ENCODE assay signal across 9 cellular contexts in genomic region chrX:131821945-131822622, GRCh38.
DNase-seq lines count a peak whose midpoint lies in the region; ATAC-seq and TF ChIP-seq lines count a peak whose summit lies in the region.
"Had no signal": no experiment of that assay in that cellular context is flagged by ENCODE, and none has a peak within 500 bp of the region (broad histone marks: within the 10 kb centered on the region; RNA-seq: fewer than 3 reads in every experiment).

No MANE protein-coding gene starts in this region.

- H3K4me3 Mint-ChIP-seq in endothelial cell (ENCODE audit: unreplicated experiment), result no peak overlapping the region

- H3K4me3 ChIP-seq in mucosa of rectum (ENCODE audit: low read length in 2 of 2), result peak overlapping the region; percentile 61 to 72
- H3K4me3 ChIP-seq in upper lobe of right lung, result no peak overlapping the region

- H3K36me3 ChIP-seq in mucosa of rectum (ENCODE audit: control insufficient read depth in 2 of 2, insufficient read depth in 2 of 2, low read length in 2 of 2) (no peaks in the 10 kb centered on the region), upper lobe of right lung (no peaks in the 10 kb centered on the region)

- H3K27ac ChIP-seq in angular gyrus (ENCODE audit: low read depth, low read length), result peak overlapping the region; percentile 83
- H3K27ac ChIP-seq in mucosa of rectum (ENCODE audit: low read depth in 2 of 2, low read length in 2 of 2), result peak overlapping the region; percentile 46 to 62
- H3K27ac ChIP-seq in upper lobe of right lung, result no peak overlapping the region
- H3K27ac ChIP-seq: epithelial cell of prostate had no signal

- H3K9me3 ChIP-seq in mucosa of rectum (ENCODE audit: control insufficient read depth in 2 of 2, low read length in 2 of 2) (no peaks in the 10 kb centered on the region), upper lobe of right lung (no peaks in the 10 kb centered on the region)

- intact Hi-C loops in upper lobe of right lung (cut with DNase I), result no loop called here

- peaks cover 4% of the 10 kb centered on the region for H3K36me3 Mint-ChIP-seq in endothelial cell (ENCODE audit: low read depth, unreplicated experiment)

- H3K27ac Mint-ChIP-seq in endothelial cell (ENCODE audit: unreplicated experiment), result no peak overlapping the region

- no peaks in the 10 kb centered on the region for H3K27me3 Mint-ChIP-seq in endothelial cell (ENCODE audit: unreplicated experiment)

- peaks cover under 1% of the 10 kb centered on the region for H3K4me1 Mint-ChIP-seq in endothelial cell (ENCODE audit: unreplicated experiment)

- no peaks in the 10 kb centered on the region for H3K9me3 Mint-ChIP-seq in endothelial cell (ENCODE audit: unreplicated experiment)

- H3K4me1 ChIP-seq in mucosa of rectum (ENCODE audit: control insufficient read depth in 2 of 2, insufficient read depth in 2 of 2, low read length in 2 of 2) (peaks cover 3 to 6% of the 10 kb centered on the region in 2 donors), upper lobe of right lung (no peaks in the 10 kb centered on the region)

- TF ChIP-seq CTCF in endothelial cell (IDR thresholded peaks at IDR 0.05; ENCODE audit: unreplicated experiment) (no peak), upper lobe of right lung (IDR thresholded peaks at IDR 0.05) (no peak)

- peak overlapping the region; percentile 18 to 53 for H3K9ac ChIP-seq in mucosa of rectum (ENCODE audit: low read depth in 1 of 2, low read length in 2 of 2)

- no peak for DNase-seq in endothelial cell (ENCODE audit: low spot score)
- no peak for DNase-seq in upper lobe of right lung
- DNase-seq in NCI-H1436 (lab: John Stamatoyannopoulos, UW), result no peak

- H3K27me3 ChIP-seq in mucosa of rectum (ENCODE audit: control insufficient read depth in 2 of 2, insufficient read depth in 2 of 2, low read length in 2 of 2) (peaks cover 0 to 5% of the 10 kb centered on the region in 2 donors), upper lobe of right lung (no peaks in the 10 kb centered on the region)

- ATAC-seq in GM18502 (IDR thresholded peaks at IDR 0.05; ENCODE audit: poor library complexity, unreplicated experiment) (peak; percentile 83), HG03064 (IDR thresholded peaks at IDR 0.05; ENCODE audit: low read depth, unreplicated experiment) (peak; percentile 72), upper lobe of right lung (no peak), GM18498 (IDR thresholded peaks at IDR 0.05; ENCODE audit: unreplicated experiment) (no peak)

Comparison
In these comparisons a context has a peak if more than half of its experiments do, and no peak if none do; other contexts are left out.
1. ATAC-seq: peak in GM18502 (single experiment) and HG03064 (single experiment); none in upper lobe of right lung (single experiment) and GM18498 (single experiment).